In genomic region chr13:74372511-74372910, GRCh38 we compare ENCODE assay signal across 18 cellular contexts.
DNase-seq lines count a peak whose midpoint lies in the region; TF ChIP-seq lines count a peak whose summit lies in the region.
"Had no signal": no experiment of that assay in that cellular context is flagged by ENCODE, and none has a peak within 500 bp of the region (broad histone marks: within the 10 kb centered on the region; RNA-seq: fewer than 3 reads in every experiment).

No MANE protein-coding gene starts in this region.

- TF ChIP-seq CTCF in AG10803 (conservative IDR thresholded peaks at IDR 0.05; ENCODE audit: low read length) (no peak), fibroblast of lung (conservative IDR thresholded peaks at IDR 0.05 in 1 of 2, IDR thresholded peaks at IDR 0.05 in 1 of 2; ENCODE audit: low read depth in 1 of 2, low read length in 2 of 2) (no peak)

- H2AFZ ChIP-seq in fibroblast of lung (ENCODE audit: low read length): no peak overlapping the region
- H2AFZ ChIP-seq: GM23338 had no signal

- H3K79me2 ChIP-seq in fibroblast of lung (ENCODE audit: control insufficient read depth, insufficient read depth, low read length): no peaks in the 10 kb centered on the region

- no peaks in the 10 kb centered on the region for H3K27me3 ChIP-seq in fibroblast of lung (ENCODE audit: control insufficient read depth, insufficient read depth, low read length)
- H3K27me3 ChIP-seq in MG63: no peaks in the 10 kb centered on the region
- H3K27me3 ChIP-seq: BLaER1, SJCRH30 had no signal

- no peaks in the 10 kb centered on the region for H4K20me1 ChIP-seq in fibroblast of lung (ENCODE audit: control insufficient read depth, extremely low read depth, insufficient read depth, low read length)
- H4K20me1 ChIP-seq: BLaER1 had no signal

- H3K4me1 ChIP-seq in fibroblast of lung (ENCODE audit: control insufficient read depth, extremely low read depth, insufficient read depth, low read length): no peaks in the 10 kb centered on the region
- H3K4me1 ChIP-seq: BLaER1, SJCRH30 had no signal

- H3K9ac ChIP-seq in fibroblast of lung (ENCODE audit: insufficient read depth, low read length): no peak overlapping the region
- H3K9ac ChIP-seq: BLaER1 had no signal

- H3K36me3 ChIP-seq in fibroblast of lung (ENCODE audit: control insufficient read depth, insufficient read depth, low read length) (no peaks in the 10 kb centered on the region), MG63 (no peaks in the 10 kb centered on the region)
- H3K36me3 ChIP-seq: BLaER1, SJCRH30 had no signal

- H3K27ac ChIP-seq in fibroblast of lung (ENCODE audit: insufficient read depth, low read length): no peak overlapping the region
- H3K27ac ChIP-seq: BLaER1, SJCRH30 had no signal

- no peak overlapping the region for H3K4me2 ChIP-seq in fibroblast of lung (ENCODE audit: extremely low read depth, insufficient read depth, low read length)
- H3K4me2 ChIP-seq: BLaER1, GM23338 had no signal

- no peak overlapping the region for H3K4me3 ChIP-seq in AG10803 (ENCODE audit: low read length)
- no peak overlapping the region for H3K4me3 ChIP-seq in fibroblast of lung (replicated peaks in 1 of 4; ENCODE audit: control extremely low read depth in 1 of 4, insufficient read depth in 1 of 4, low read depth in 3 of 4, low read length in 4 of 4)
- H3K4me3 ChIP-seq in skeletal muscle cell (ENCODE audit: low read depth, low read length): no peak overlapping the region
- H3K4me3 ChIP-seq in MG63: no peak overlapping the region
- H3K4me3 ChIP-seq: BLaER1, GM12878, GM23338, SJCRH30 had no signal

- DNase-seq in AG10803 (ENCODE audit: low read depth) (peak; percentile 21), M059J (ENCODE audit: low read depth) (peak; percentile 39), fibroblast of lung (ENCODE audit: low read depth in 2 of 2) (peak; percentile 17 to 64), skeletal muscle cell (ENCODE audit: low read depth) (peak; percentile 10), MG63 (no peak), SHP77 (lab: John Stamatoyannopoulos, UW) (no peak), NCI-H1694 treated with DMSO at 0.1 percent for 48 hours (lab: John Stamatoyannopoulos, UW) (no peak)
- DNase-seq: CD4-positive, CD25-positive, alpha-beta regulatory T cell; H9; NCI-H1048; NCI-H187; NCI-H2171 treated with DMSO at 0.1 percent for 48 hours; NCI-H345; NCI-H510A treated with DMSO at 0.1 percent for 48 hours; SJCRH30 had no signal

- H3K9me3 ChIP-seq in fibroblast of lung (ENCODE audit: control insufficient read depth, insufficient read depth, low read depth, low read length) (no peaks in the 10 kb centered on the region), MG63 (no peaks in the 10 kb centered on the region)
- H3K9me3 ChIP-seq: BLaER1, SJCRH30 had no signal

Comparison
In these comparisons a context has a peak if more than half of its experiments do, and no peak if none do; other contexts are left out.
1. DNase-seq: peak in AG10803 (single experiment), M059J (single experiment), fibroblast of lung (2 of 2) and skeletal muscle cell (single experiment); none in MG63 (single experiment), SHP77 (0 of 2) and NCI-H1694 treated with DMSO at 0.1 percent for 48 hours (single experiment).